In the genomic region with DNA sequence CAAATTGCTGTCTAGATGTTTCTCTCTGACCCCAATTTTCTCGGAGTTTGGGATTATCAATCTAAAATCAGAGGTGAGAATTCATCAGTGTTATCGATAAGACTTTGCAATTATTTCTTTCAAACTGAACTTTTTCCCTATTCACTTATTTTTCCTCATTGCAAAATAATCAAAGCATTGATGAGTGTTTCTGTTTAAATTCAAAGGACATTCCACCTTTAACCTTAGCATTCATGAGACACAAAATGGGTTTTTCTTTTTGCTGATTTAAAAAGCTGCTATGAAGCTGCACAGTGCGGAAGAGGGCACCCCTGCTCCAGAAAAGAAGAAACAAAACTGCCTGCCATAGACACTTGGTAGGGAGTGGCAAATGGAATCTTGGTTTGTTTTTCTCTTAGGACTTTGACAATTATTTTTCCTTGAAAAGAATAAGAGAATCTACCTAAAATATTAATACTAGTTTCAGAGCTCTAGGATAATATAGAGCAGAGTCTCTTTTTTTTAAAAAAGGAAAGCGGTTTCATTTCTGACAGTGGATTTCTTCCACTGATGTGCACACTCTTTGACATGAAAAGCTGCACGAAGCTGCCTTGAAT, we compare ENCODE assay signal across 1 cellular context.
A peak's percentile ranks its signal among the peaks of the same experiment; 100 is the strongest.
TF ChIP-seq lines count a peak whose summit lies in the region.

No MANE protein-coding gene starts in this region.

TF ChIP-seq in K562, 482 proteins besides CTCF, POLR2A, EP300 and RAD21 (continued from another document and continues in another):
- TF ChIP-seq, protein P1, sequence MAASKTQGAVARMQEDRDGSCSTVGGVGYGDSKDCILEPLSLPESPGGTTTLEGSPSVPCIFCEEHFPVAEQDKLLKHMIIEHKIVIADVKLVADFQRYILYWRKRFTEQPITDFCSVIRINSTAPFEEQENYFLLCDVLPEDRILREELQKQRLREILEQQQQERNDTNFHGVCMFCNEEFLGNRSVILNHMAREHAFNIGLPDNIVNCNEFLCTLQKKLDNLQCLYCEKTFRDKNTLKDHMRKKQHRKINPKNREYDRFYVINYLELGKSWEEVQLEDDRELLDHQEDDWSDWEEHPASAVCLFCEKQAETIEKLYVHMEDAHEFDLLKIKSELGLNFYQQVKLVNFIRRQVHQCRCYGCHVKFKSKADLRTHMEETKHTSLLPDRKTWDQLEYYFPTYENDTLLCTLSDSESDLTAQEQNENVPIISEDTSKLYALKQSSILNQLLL (CRISPR knock-in tag; IDR thresholded peaks at IDR 0.05; ENCODE audit: borderline replicate concordance) = 0 out of 2 replicates have a peak, but pooled peaks have one; percentile 10
- TF ChIP-seq HOMEZ (CRISPR knock-in tag; IDR thresholded peaks at IDR 0.05) = no peak
- no peak for TF ChIP-seq SREBF1 (IDR thresholded peaks at IDR 0.05; ENCODE audit: borderline replicate concordance, low read depth, low read length)
- TF ChIP-seq NR0B1 (IDR thresholded peaks at IDR 0.05; ENCODE audit: partially characterized antibody) = no peak
- TF ChIP-seq HMG20A (CRISPR knock-in tag; conservative IDR thresholded peaks at IDR 0.05) = 0 out of 2 replicates have a peak, but pooled peaks have one; percentile 25
- TF ChIP-seq ZNF41 (CRISPR knock-in tag; conservative IDR thresholded peaks at IDR 0.05) = no peak; the same call in 1 of the 2 replicates
- TF ChIP-seq MECOM (CRISPR knock-in tag; IDR thresholded peaks at IDR 0.05) = peak; percentile 68
- TF ChIP-seq PATZ1 (CRISPR knock-in tag; IDR thresholded peaks at IDR 0.05; ENCODE audit: borderline replicate concordance) = 0 out of 2 replicates have a peak, but pooled peaks have one; percentile 15
- no peak for TF ChIP-seq EZH2 (IDR thresholded peaks at IDR 0.05; ENCODE audit: borderline replicate concordance, low read depth, low read length)
- peak; percentile 24; the same call in 1 of the 2 replicates for TF ChIP-seq ZBTB9 (CRISPR knock-in tag; IDR thresholded peaks at IDR 0.05)
- no peak for TF ChIP-seq GABPB2 (CRISPR knock-in tag; conservative IDR thresholded peaks at IDR 0.05)
- TF ChIP-seq U2AF2 (optimal IDR thresholded peaks at IDR 0.05; ENCODE audit: low read depth, low read length) = no peak
- no peak for TF ChIP-seq CBX8 (IDR thresholded peaks at IDR 0.05; ENCODE audit: borderline replicate concordance, extremely low read depth, low read depth, low read length, poor library complexity, severe bottlenecking)
- TF ChIP-seq BRD9 (IDR thresholded peaks at IDR 0.05; ENCODE audit: low read depth, partially characterized antibody) = no peak
- TF ChIP-seq KLF10 (CRISPR knock-in tag; IDR thresholded peaks at IDR 0.05) = peak; percentile 24; the same call in 1 of the 2 replicates
- TF ChIP-seq BCL6 (CRISPR knock-in tag; IDR thresholded peaks at IDR 0.05) = no peak
- no peak for TF ChIP-seq ZBTB12 (CRISPR knock-in tag; IDR thresholded peaks at IDR 0.05)
- 0 out of 2 replicates have a peak, but pooled peaks have one; percentile 33 for TF ChIP-seq ZSCAN32 (CRISPR knock-in tag; IDR thresholded peaks at IDR 0.05)
- 0 out of 2 replicates have a peak, but pooled peaks have one; percentile 8 for TF ChIP-seq ZNF609 (CRISPR knock-in tag; IDR thresholded peaks at IDR 0.05; ENCODE audit: borderline replicate concordance)
- TF ChIP-seq NFXL1 (CRISPR knock-in tag; IDR thresholded peaks at IDR 0.05) = 0 out of 2 replicates have a peak, but pooled peaks have one; percentile 55
- TF ChIP-seq SRF (CRISPR knock-in tag; IDR thresholded peaks at IDR 0.05) = 0 out of 4 replicates have a peak, but pooled peaks of 1 of the 2 experiments have one; percentile 11
- no peak for TF ChIP-seq NR4A1 (CRISPR knock-in tag; IDR thresholded peaks at IDR 0.05)
- TF ChIP-seq NR4A1 (tag; IDR thresholded peaks at IDR 0.05) = no peak
- no peak for TF ChIP-seq SUPT5H (IDR thresholded peaks at IDR 0.05)
- peak; percentile 87 for TF ChIP-seq CHD1 (IDR thresholded peaks at IDR 0.05; ENCODE audit: low read length)
- no peak for TF ChIP-seq EGR1 (conservative IDR thresholded peaks at IDR 0.05)
- peak; percentile 40; the same call in 1 of the 2 replicates for TF ChIP-seq ERF (CRISPR knock-in tag; IDR thresholded peaks at IDR 0.05)
- no peak for TF ChIP-seq ARID1B (IDR thresholded peaks at IDR 0.05)
- TF ChIP-seq SIN3A (IDR thresholded peaks at IDR 0.05; ENCODE audit: borderline replicate concordance in 2 of 2, control insufficient read depth in 1 of 2, low read depth in 2 of 2, low read length in 2 of 2) = no peak
- TF ChIP-seq, protein P2, sequence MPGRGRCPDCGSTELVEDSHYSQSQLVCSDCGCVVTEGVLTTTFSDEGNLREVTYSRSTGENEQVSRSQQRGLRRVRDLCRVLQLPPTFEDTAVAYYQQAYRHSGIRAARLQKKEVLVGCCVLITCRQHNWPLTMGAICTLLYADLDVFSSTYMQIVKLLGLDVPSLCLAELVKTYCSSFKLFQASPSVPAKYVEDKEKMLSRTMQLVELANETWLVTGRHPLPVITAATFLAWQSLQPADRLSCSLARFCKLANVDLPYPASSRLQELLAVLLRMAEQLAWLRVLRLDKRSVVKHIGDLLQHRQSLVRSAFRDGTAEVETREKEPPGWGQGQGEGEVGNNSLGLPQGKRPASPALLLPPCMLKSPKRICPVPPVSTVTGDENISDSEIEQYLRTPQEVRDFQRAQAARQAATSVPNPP (IDR thresholded peaks at IDR 0.05; ENCODE audit: borderline replicate concordance, insufficient read depth, insufficient read length) = no peak
- TF ChIP-seq TSHZ1 (CRISPR knock-in tag; IDR thresholded peaks at IDR 0.05) = no peak
- no peak for TF ChIP-seq NRF1 (conservative IDR thresholded peaks at IDR 0.05 in 1 of 2, IDR thresholded peaks at IDR 0.05 in 1 of 2)
- TF ChIP-seq GTF2A2 (tag; IDR thresholded peaks at IDR 0.05) = no peak
- no peak for TF ChIP-seq TCF15 (CRISPR knock-in tag; IDR thresholded peaks at IDR 0.05)
